Comparison of ENCODE assay signal across 8 cellular contexts in the genomic region with DNA sequence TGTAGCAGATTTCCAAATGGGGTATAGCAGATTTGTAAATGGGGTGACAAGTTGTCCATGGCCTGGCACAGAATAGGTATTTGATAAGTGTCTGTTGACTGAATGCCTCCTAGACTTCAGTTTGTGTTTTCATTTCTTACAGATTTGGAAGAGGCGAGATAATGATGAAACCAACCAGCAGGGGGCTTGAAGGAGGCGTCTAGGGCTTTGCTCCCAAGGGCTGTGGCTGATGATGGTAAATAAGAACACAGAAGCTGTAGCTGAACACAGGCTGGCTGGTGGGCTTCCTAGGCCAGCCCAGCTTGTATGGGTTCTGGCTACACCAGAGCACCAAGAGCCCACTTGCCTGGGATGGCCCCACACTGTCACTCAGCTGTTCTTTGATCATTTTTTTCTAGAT. TPM values are rescaled to one million over a fixed set of nuclear protein-coding genes. Genes with fewer than 3 reads are reported as not detected.
DNase-seq lines count a peak whose midpoint lies in the region; ATAC-seq, FAIRE-seq and TF ChIP-seq lines count a peak whose summit lies in the region.

No MANE protein-coding gene starts in this region.

- peaks cover 0 to 94% (median 3%) of the 10 kb centered on the region in 3 donors for H3K36me3 ChIP-seq in Peyer's patch

- no peak for TF ChIP-seq EP300 in A549 (IDR thresholded peaks at IDR 0.05)

- no peak for FAIRE-seq in A549 (lab: Jason Lieb, UNC)

- CTCF ChIA-PET in A549 (lab: Yijun Ruan, JAX) (interaction anchor here (0.6 to 8.8 kb wide), 21 partner anchors 12 to 431 kb away, joined by 3 to 126 read pairs (median 6); a partner anchor contains a TSS), GM10248 (lab: Yijun Ruan, JAX) (interaction anchor here (0.9 to 11.3 kb wide), 14 partner anchors 8 to 196 kb away, joined by 3 to 135 read pairs (median 4); no protein-coding TSS in a partner anchor)

- peak; percentile 63 to 67 for TF ChIP-seq RAD21 in A549 (conservative IDR thresholded peaks at IDR 0.05 in 1 of 2, IDR thresholded peaks at IDR 0.05 in 1 of 2)

- WGBS in A549 (ENCODE audit: missing lambda C conversion rate), result 14% methylated on average over 2 of the region's 2 CpGs

- peak; percentile 72 to 76 for DNase-seq in A549 (ENCODE audit: low read depth in 1 of 2, low spot score in 1 of 2)
- no peak for DNase-seq in GM10248 (ENCODE audit: extremely low spot score)
- no peak for DNase-seq in Peyer's patch
- DNase-seq in erythroblast (lab: John Stamatoyannopoulos, UW), result peak; percentile 35 to 42
- peak; percentile 25 for DNase-seq in stromal cell of bone marrow (ENCODE audit: low read depth)

- no peak overlapping the region for H3K4me3 ChIP-seq in A549
- no peak overlapping the region for H3K4me3 ChIP-seq in Peyer's patch

- ATAC-seq in A549 (peak; percentile 72 to 84), HG03520 (IDR thresholded peaks at IDR 0.05; ENCODE audit: unreplicated experiment) (no peak), HG02571 (IDR thresholded peaks at IDR 0.05; ENCODE audit: unreplicated experiment) (no peak), GM18868 (IDR thresholded peaks at IDR 0.05; ENCODE audit: unreplicated experiment) (no peak)

- TF ChIP-seq POLR2A in A549 (IDR thresholded peaks at IDR 0.05; ENCODE audit: low read length) (no peak), Peyer's patch (IDR thresholded peaks at IDR 0.05) (no peak), erythroblast (IDR thresholded peaks at IDR 0.05; ENCODE audit: low read length) (no peak)

- no peaks in the 10 kb centered on the region for H3K27me3 ChIP-seq in Peyer's patch

- peak overlapping the region; percentile 80 to 91 for H3K27ac ChIP-seq in A549
- H3K27ac ChIP-seq in Peyer's patch, result peak overlapping the region in 1 of 4 donors; percentile 30

- H3K9me3 ChIP-seq in A549 (no peaks in the 10 kb centered on the region), Peyer's patch (no peaks in the 10 kb centered on the region)

- H3K4me2 ChIP-seq in A549, result peak overlapping the region; percentile 55

- TF ChIP-seq CTCF in A549 (IDR thresholded peaks at IDR 0.05) (peak; percentile 71), GM10248 (IDR thresholded peaks at IDR 0.05; ENCODE audit: control extremely low read depth, extremely low read depth, low read depth, missing control alignments) (peak; percentile 46), Peyer's patch (IDR thresholded peaks at IDR 0.05) (peak in 4 of 6 experiments; percentile 20 to 29 (median 27))

- H3K4me1 ChIP-seq in A549 (peaks cover 59% of the 10 kb centered on the region), Peyer's patch (no peaks in the 10 kb centered on the region)

- POLR2A ChIA-PET in A549 (lab: Yijun Ruan, JAX) (interaction anchor here (1.5 to 1.7 kb wide), 2 partner anchors 9 to 11 kb away, joined by 4 to 6 read pairs; no protein-coding TSS in a partner anchor), GM10248 (lab: Yijun Ruan, JAX) (no interaction called here)

TF ChIP-seq in A549, 52 proteins besides CTCF, POLR2A, EP300 and RAD21:
- TF ChIP-seq SMC3 (IDR thresholded peaks at IDR 0.05) (peak; percentile 71), CHD2 (IDR thresholded peaks at IDR 0.05; ENCODE audit: low read length, partially characterized antibody) (no peak), BHLHE40 (IDR thresholded peaks at IDR 0.05; ENCODE audit: low read depth, low read length) (no peak)

RNA-seq across cellular contexts. Expression of a gene that starts 19.4 kb away (rescaled TPM):
- not detected in 2 replicates for polyA plus RNA-seq in A549 (2011; rRNA removed)
- 0.01 TPM in 1 of 2 replicates, not detected in the other for polyA plus RNA-seq in A549 (2012; cell fraction: cytosol; rRNA removed)
- not detected in 2 replicates for polyA plus RNA-seq in A549 (2012; cell fraction: nucleus; rRNA removed)
- 0.08 TPM in 1 of 3 replicates, not detected in the others for polyA plus RNA-seq in A549 (2017; fragmentation: RNase III; extraction: RNeasy Plus Mini Kit Qiagen cat#74134 plus additional on column Dnase treatment)
- not detected in 2 replicates for polyA minus RNA-seq in A549 (2011; rRNA and poly(A)+ RNA removed)
- total RNA-seq in Peyer's patch, result 1 to 10 TPM in 1 of 4 donors, not detected in 3; 1.7 TPM

RNA-seq across cellular contexts. Expression of a gene that starts 32.6 kb away (rescaled TPM):
- polyA plus RNA-seq in A549 (2011; rRNA removed) (90.4 and 103 TPM in 2 replicates), A549 (2017; fragmentation: RNase III; extraction: RNeasy Plus Mini Kit Qiagen cat#74134 plus additional on column Dnase treatment) (78.7 to 91.0 TPM (median 82.8 TPM) in 3 replicates)
- 79.0 and 87.3 TPM in 2 replicates for polyA plus RNA-seq in A549 (2012; cell fraction: cytosol; rRNA removed)
- polyA plus RNA-seq in A549 (2012; cell fraction: nucleus; rRNA removed), result 107 and 135 TPM in 2 replicates
- 82.5 and 94.8 TPM in 2 replicates for polyA minus RNA-seq in A549 (2011; rRNA and poly(A)+ RNA removed)
- total RNA-seq in Peyer's patch, result 100 to 1,000 TPM in 1 of 4 donors, 10 to 100 TPM in 3; 49.2 to 116 (median 64.6) TPM

RNA-seq across cellular contexts. Expression of a gene that starts 36.8 kb away (rescaled TPM):
- polyA plus RNA-seq in A549 (2011; rRNA removed), result 48.3 and 57.4 TPM in 2 replicates
- 21.9 and 26.3 TPM in 2 replicates for polyA plus RNA-seq in A549 (2012; cell fraction: cytosol; rRNA removed)
- 22.0 and 27.8 TPM in 2 replicates for polyA plus RNA-seq in A549 (2012; cell fraction: nucleus; rRNA removed)
- 22.8 to 26.1 TPM (median 25.9 TPM) in 3 replicates for polyA plus RNA-seq in A549 (2017; fragmentation: RNase III; extraction: RNeasy Plus Mini Kit Qiagen cat#74134 plus additional on column Dnase treatment)
- 71.1 and 77.7 TPM in 2 replicates for polyA minus RNA-seq in A549 (2011; rRNA and poly(A)+ RNA removed)
- total RNA-seq in Peyer's patch, result 10 to 100 TPM; 20.5 to 34.0 (median 25.9) TPM

RNA-seq across cellular contexts. Expression of a gene that starts 45.5 kb away (rescaled TPM):
- polyA plus RNA-seq in A549 (2011; rRNA removed) (not detected in 2 replicates), A549 (2017; fragmentation: RNase III; extraction: RNeasy Plus Mini Kit Qiagen cat#74134 plus additional on column Dnase treatment) (not detected in 3 replicates)
- not detected in 2 replicates for polyA plus RNA-seq in A549 (2012; cell fraction: cytosol; rRNA removed)
- 0.12 and 0.15 TPM in 2 replicates for polyA plus RNA-seq in A549 (2012; cell fraction: nucleus; rRNA removed)
- polyA minus RNA-seq in A549 (2011; rRNA and poly(A)+ RNA removed), result not detected in 2 replicates
- total RNA-seq in Peyer's patch, result 10 to 100 TPM in 2 of 4 donors, 1 to 10 TPM in 1, not detected in 1; 1.7 to 15.3 (median 10.5) TPM

RNA-seq across cellular contexts. Expression of a gene that starts 46.1 kb away (rescaled TPM):
- 8.5 and 14.0 TPM in 2 replicates for polyA plus RNA-seq in A549 (2011; rRNA removed)
- polyA plus RNA-seq in A549 (2012; cell fraction: cytosol; rRNA removed), result 9.4 and 12.9 TPM in 2 replicates
- polyA plus RNA-seq in A549 (2012; cell fraction: nucleus; rRNA removed), result 34.4 and 36.3 TPM in 2 replicates
- polyA plus RNA-seq in A549 (2017; fragmentation: RNase III; extraction: RNeasy Plus Mini Kit Qiagen cat#74134 plus additional on column Dnase treatment), result 8.0 to 10.9 TPM (median 10.6 TPM) in 3 replicates
- 7.4 and 11.9 TPM in 2 replicates for polyA minus RNA-seq in A549 (2011; rRNA and poly(A)+ RNA removed)
- 10 to 100 TPM in 2 of 4 donors, 1 to 10 TPM in 2; 7.5 to 24.0 (median 15.5) TPM for total RNA-seq in Peyer's patch

Comparison
In these comparisons a context has a peak if more than half of its experiments do, and no peak if none do; other contexts are left out.
1. ATAC-seq: peak in A549 (2 of 2); none in HG03520 (single experiment), HG02571 (single experiment) and GM18868 (single experiment).
2. DNase-seq: peak in A549 (2 of 2), erythroblast (2 of 2) and stromal cell of bone marrow (single experiment); none in GM10248 (single experiment) and Peyer's patch (0 of 3).
3. Peak in every context shown above with its lines, with median percentiles within 50 percentile points of each other: CTCF ChIP-seq.